Comparison of ENCODE assay signal across 1 cellular context in the genomic region with DNA sequence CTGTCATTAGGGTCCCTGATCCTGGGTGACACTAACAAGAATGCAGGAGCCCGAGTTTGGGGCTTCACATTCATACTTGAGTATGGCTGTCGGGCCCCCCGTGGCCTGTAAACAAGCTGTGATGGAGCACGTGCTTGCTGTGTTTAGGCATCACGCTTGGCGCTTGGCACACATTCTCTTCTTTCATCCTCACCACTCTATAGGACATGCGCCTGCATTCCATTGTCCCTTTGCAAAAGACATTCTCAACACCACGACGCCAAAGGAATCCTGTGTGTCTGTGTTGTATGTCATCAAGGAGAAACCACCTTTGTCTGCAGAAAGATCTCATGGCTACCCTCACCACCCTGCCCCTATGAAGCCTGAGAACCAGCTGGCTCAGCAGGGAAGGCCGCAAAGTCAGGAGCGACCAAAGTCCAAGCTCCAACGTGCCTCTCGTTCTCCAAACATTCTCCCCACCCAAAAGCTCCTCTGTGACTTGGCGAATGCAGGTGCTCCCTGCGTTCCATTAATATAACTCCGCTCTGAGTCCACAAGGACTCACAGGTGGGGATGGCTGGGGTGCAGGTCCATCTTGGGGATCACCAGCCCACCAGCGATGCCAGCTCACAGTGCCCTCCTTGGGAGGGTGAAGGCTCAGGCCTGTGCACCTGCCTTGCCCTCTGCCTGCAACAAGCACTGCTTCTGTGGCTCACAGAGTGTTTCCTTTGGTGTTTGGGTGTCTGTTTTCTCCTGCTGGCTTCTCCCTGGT.
TF ChIP-seq lines count a peak whose summit lies in the region.

No MANE protein-coding gene starts in this region.

TF ChIP-seq in SK-N-SH, 30 proteins besides CTCF, POLR2A, EP300 and RAD21:
- no peak for TF ChIP-seq TCF12 (IDR thresholded peaks at IDR 0.05)
- TF ChIP-seq YY1 (IDR thresholded peaks at IDR 0.05; ENCODE audit: low read depth), result no peak
- TF ChIP-seq RXRA (IDR thresholded peaks at IDR 0.05; ENCODE audit: borderline replicate concordance, low read depth), result no peak
- TF ChIP-seq MAX (IDR thresholded peaks at IDR 0.05; ENCODE audit: low read depth), result no peak
- TF ChIP-seq, protein P1, sequence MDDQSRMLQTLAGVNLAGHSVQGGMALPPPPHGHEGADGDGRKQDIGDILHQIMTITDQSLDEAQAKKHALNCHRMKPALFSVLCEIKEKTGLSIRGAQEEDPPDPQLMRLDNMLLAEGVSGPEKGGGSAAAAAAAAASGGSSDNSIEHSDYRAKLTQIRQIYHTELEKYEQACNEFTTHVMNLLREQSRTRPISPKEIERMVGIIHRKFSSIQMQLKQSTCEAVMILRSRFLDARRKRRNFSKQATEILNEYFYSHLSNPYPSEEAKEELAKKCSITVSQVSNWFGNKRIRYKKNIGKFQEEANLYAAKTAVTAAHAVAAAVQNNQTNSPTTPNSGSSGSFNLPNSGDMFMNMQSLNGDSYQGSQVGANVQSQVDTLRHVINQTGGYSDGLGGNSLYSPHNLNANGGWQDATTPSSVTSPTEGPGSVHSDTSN (IDR thresholded peaks at IDR 0.05), result no peak
- no peak for TF ChIP-seq USF2 (IDR thresholded peaks at IDR 0.05; ENCODE audit: borderline replicate concordance, low read depth, low read length)
- TF ChIP-seq EZH2phosphoT487 (IDR thresholded peaks at IDR 0.05; ENCODE audit: borderline replicate concordance, low read depth), result no peak
